ENCODE assay signal across 1 cellular context in the genomic region with DNA sequence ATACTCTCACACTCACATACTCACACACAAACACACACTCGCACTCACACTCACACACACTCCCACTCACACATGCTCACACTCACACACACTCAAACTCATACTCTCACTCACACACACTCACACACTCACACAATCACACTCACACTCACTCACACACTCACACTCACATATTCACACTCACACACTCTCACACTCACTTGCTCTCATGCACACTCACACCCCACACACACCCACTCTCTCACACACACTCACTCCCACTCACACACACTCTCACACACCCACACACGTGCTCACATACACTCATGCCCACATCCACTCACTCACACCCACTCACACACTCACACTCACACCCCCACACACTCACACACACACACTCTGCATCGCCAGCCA.
TF ChIP-seq lines count a peak whose summit lies in the region.

No MANE protein-coding gene starts in this region.

TF ChIP-seq in HEK293, 187 proteins besides CTCF, POLR2A, EP300 and RAD21 (continued from another document):
- TF ChIP-seq, protein P1, sequence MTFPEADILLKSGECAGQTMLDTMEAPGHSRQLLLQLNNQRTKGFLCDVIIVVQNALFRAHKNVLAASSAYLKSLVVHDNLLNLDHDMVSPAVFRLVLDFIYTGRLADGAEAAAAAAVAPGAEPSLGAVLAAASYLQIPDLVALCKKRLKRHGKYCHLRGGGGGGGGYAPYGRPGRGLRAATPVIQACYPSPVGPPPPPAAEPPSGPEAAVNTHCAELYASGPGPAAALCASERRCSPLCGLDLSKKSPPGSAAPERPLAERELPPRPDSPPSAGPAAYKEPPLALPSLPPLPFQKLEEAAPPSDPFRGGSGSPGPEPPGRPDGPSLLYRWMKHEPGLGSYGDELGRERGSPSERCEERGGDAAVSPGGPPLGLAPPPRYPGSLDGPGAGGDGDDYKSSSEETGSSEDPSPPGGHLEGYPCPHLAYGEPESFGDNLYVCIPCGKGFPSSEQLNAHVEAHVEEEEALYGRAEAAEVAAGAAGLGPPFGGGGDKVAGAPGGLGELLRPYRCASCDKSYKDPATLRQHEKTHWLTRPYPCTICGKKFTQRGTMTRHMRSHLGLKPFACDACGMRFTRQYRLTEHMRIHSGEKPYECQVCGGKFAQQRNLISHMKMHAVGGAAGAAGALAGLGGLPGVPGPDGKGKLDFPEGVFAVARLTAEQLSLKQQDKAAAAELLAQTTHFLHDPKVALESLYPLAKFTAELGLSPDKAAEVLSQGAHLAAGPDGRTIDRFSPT (tag by site-specific recombination; IDR thresholded peaks at IDR 0.05): no peak
- peak; percentile 65; the same call in 1 of the 2 replicates for TF ChIP-seq ZBTB7A (tag by site-specific recombination; IDR thresholded peaks at IDR 0.05; ENCODE audit: low read depth)
- TF ChIP-seq HOXC10 (CRISPR knock-in tag; IDR thresholded peaks at IDR 0.05): no peak
- no peak for TF ChIP-seq ZNF561 (tag by site-specific recombination; IDR thresholded peaks at IDR 0.05; ENCODE audit: borderline replicate concordance)
- TF ChIP-seq ZNF610 (tag by site-specific recombination; IDR thresholded peaks at IDR 0.05; ENCODE audit: borderline replicate concordance): no peak
- no peak for TF ChIP-seq OSR2 (tag by site-specific recombination; IDR thresholded peaks at IDR 0.05)
- no peak for TF ChIP-seq WT1 (tag by site-specific recombination; IDR thresholded peaks at IDR 0.05)
- TF ChIP-seq ZNF239 (tag by site-specific recombination; IDR thresholded peaks at IDR 0.05): 0 out of 2 replicates have a peak, but pooled peaks have one; percentile 58
